In the genomic region with DNA sequence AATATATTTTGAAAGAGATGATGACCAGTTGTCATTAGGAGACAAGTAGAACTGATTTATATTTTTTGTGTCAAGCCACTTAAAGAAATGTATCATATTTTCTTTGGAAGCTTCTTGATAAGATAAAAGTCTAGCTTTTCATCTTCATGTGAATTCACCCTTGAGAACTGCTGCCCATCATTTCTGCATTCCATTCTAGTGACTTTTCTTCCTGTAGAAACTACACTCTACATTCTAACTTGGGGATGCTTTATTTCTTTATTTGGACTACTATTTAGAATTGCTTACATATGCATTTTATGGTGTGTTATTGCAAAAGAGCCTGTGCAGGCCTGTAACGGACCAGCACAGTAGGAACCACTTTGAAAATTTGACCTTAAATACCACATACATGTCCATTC, we compare ENCODE assay signal across 15 cellular contexts.
A peak's percentile ranks its signal among the peaks of the same experiment; 100 is the strongest.
DNase-seq lines count a peak whose midpoint lies in the region; ATAC-seq and TF ChIP-seq lines count a peak whose summit lies in the region.
"Had no signal": no experiment of that assay in that cellular context is flagged by ENCODE, and none has a peak within 500 bp of the region (broad histone marks: within the 10 kb centered on the region; RNA-seq: fewer than 3 reads in every experiment).

No MANE protein-coding gene starts in this region.

- H3K27me3 Mint-ChIP-seq in activated naive CD4-positive, alpha-beta T cell treated with anti-CD3 and anti-CD28 coated beads, Interleukin-2, amount 10 ng/mL, durations not matched to agents 7 days and 5 days, result no peaks in the 10 kb centered on the region
- H3K27me3 Mint-ChIP-seq: activated CD4-positive, alpha-beta T cell treated with anti-CD3 and anti-CD28 coated beads, Interleukin-2, amount 10 ng/mL, durations not matched to agents 7 days and 5 days had no signal

- H3K27me3 ChIP-seq in heart right ventricle, result no peaks in the 10 kb centered on the region
- H3K27me3 ChIP-seq: neural progenitor cell, transverse colon had no signal

- 50 to 65% methylated on average over 1 of the region's 1 CpG for WGBS in lower leg skin, 2 donors
- WGBS in heart right ventricle, 2 donors, result 58 to 64% methylated on average over 1 of the region's 1 CpG

- H3K36me3 ChIP-seq in heart right ventricle, result no peaks in the 10 kb centered on the region
- H3K36me3 ChIP-seq: neural progenitor cell, transverse colon had no signal

- no peaks in the 10 kb centered on the region for H3K36me3 Mint-ChIP-seq in activated naive CD4-positive, alpha-beta T cell treated with anti-CD3 and anti-CD28 coated beads, Interleukin-2, amount 10 ng/mL, durations not matched to agents 7 days and 5 days
- H3K36me3 Mint-ChIP-seq: neural progenitor cell had no signal

- H3K9me3 ChIP-seq in heart right ventricle, result no peaks in the 10 kb centered on the region
- H3K9me3 ChIP-seq: transverse colon had no signal

- CTCF ChIA-PET in activated naive CD4-positive, alpha-beta T cell treated with anti-CD3 and anti-CD28 coated beads, Interleukin-2, amount 10 ng/mL, durations not matched to agents 7 days and 5 days (lab: Charles Lee), result no interaction called here

- no peak for TF ChIP-seq POLR2A in lower leg skin (IDR thresholded peaks at IDR 0.05)

- no peaks in the 10 kb centered on the region for H3K9me3 Mint-ChIP-seq in activated naive CD4-positive, alpha-beta T cell treated with anti-CD3 and anti-CD28 coated beads, Interleukin-2, amount 10 ng/mL, durations not matched to agents 7 days and 5 days
- H3K9me3 Mint-ChIP-seq: activated CD4-positive, alpha-beta T cell treated with anti-CD3 and anti-CD28 coated beads, Interleukin-2, amount 10 ng/mL, durations not matched to agents 7 days and 5 days; neural progenitor cell had no signal

- H3K4me1 Mint-ChIP-seq in activated naive CD4-positive, alpha-beta T cell treated with anti-CD3 and anti-CD28 coated beads, Interleukin-2, amount 10 ng/mL, durations not matched to agents 7 days and 5 days, result no peaks in the 10 kb centered on the region
- H3K4me1 Mint-ChIP-seq: activated CD4-positive, alpha-beta T cell treated with anti-CD3 and anti-CD28 coated beads, Interleukin-2, amount 10 ng/mL, durations not matched to agents 7 days and 5 days had no signal

- H3K27ac Mint-ChIP-seq in activated naive CD4-positive, alpha-beta T cell treated with anti-CD3 and anti-CD28 coated beads, Interleukin-2, amount 10 ng/mL, durations not matched to agents 7 days and 5 days, result no peak overlapping the region
- H3K27ac Mint-ChIP-seq: activated CD4-positive, alpha-beta T cell treated with anti-CD3 and anti-CD28 coated beads, Interleukin-2, amount 10 ng/mL, durations not matched to agents 7 days and 5 days; neural progenitor cell had no signal

- TF ChIP-seq CTCF in foreskin fibroblast (IDR thresholded peaks at IDR 0.05; ENCODE audit: low read depth, low read length), result no peak
- no peak for TF ChIP-seq CTCF in lower leg skin (IDR thresholded peaks at IDR 0.05)
- TF ChIP-seq CTCF in heart right ventricle (IDR thresholded peaks at IDR 0.05), result no peak

- ATAC-seq in heart right ventricle, result no peak
- ATAC-seq: Panc1 had no signal

- H3K4me1 ChIP-seq in heart right ventricle, result no peaks in the 10 kb centered on the region
- H3K4me1 ChIP-seq: neural progenitor cell, transverse colon had no signal

- no peak overlapping the region for H3K27ac ChIP-seq in heart right ventricle
- H3K27ac ChIP-seq: neural progenitor cell, transverse colon had no signal

- intact Hi-C loops in lower leg skin (cut with DNase I; ENCODE audit: low total_unique reads) (no loop called here), heart right ventricle (cut with DNase I) (no loop called here)

- H3K4me3 ChIP-seq in foreskin fibroblast (ENCODE audit: low read depth in 1 of 2, low read length in 2 of 2) (no peak overlapping the region), lower leg skin (ENCODE audit: low read depth, poor library complexity, severe bottlenecking) (no peak overlapping the region), heart right ventricle (no peak overlapping the region)
- H3K4me3 ChIP-seq: neural progenitor cell, transverse colon had no signal

- peak; percentile 84 for DNase-seq in HCEC 1CT
- peak; percentile 82 for DNase-seq in amniotic epithelial cell (ENCODE audit: low read depth)
- DNase-seq in foreskin fibroblast, result peak; percentile 21 to 56
- peak; percentile 13 for DNase-seq in stromal cell of bone marrow (ENCODE audit: low read depth)
- DNase-seq in NCI-H69 (lab: John Stamatoyannopoulos, UW), result no peak
- DNase-seq in lower leg skin (ENCODE audit: low spot score in 2 of 2), result no peak
- DNase-seq in heart right ventricle, result no peak
- DNase-seq in activated naive CD4-positive, alpha-beta T cell treated with anti-CD3 and anti-CD28 coated beads, Interleukin-2, amount 10 ng/mL, durations not matched to agents 7 days and 5 days, result no peak
- DNase-seq: activated CD4-positive, alpha-beta T cell treated with anti-CD3 and anti-CD28 coated beads, Interleukin-2, amount 10 ng/mL, durations not matched to agents 7 days and 5 days; activated gamma-delta T cell; DMS79 treated with DMSO at 0.1 percent for 48 hours; NCI-H1092; transverse colon had no signal

- H3K4me3 Mint-ChIP-seq in activated naive CD4-positive, alpha-beta T cell treated with anti-CD3 and anti-CD28 coated beads, Interleukin-2, amount 10 ng/mL, durations not matched to agents 7 days and 5 days, result no peak overlapping the region
- H3K4me3 Mint-ChIP-seq: activated CD4-positive, alpha-beta T cell treated with anti-CD3 and anti-CD28 coated beads, Interleukin-2, amount 10 ng/mL, durations not matched to agents 7 days and 5 days; neural progenitor cell had no signal

Comparison
In these comparisons a context has a peak if more than half of its experiments do, and no peak if none do; other contexts are left out.
1. DNase-seq: peak in HCEC 1CT (single experiment), amniotic epithelial cell (single experiment), foreskin fibroblast (2 of 2) and stromal cell of bone marrow (single experiment); none in NCI-H69 (single experiment), lower leg skin (0 of 2), heart right ventricle (0 of 2) and activated naive CD4-positive, alpha-beta T cell treated with anti-CD3 and anti-CD28 coated beads, Interleukin-2, amount 10 ng/mL, durations not matched to agents 7 days and 5 days (single experiment).